In genomic region chr2:193222456-193222855, GRCh38 we compare ENCODE assay signal across 24 cellular contexts.
A peak's percentile ranks its signal among the peaks of the same experiment; 100 is the strongest.
DNase-seq lines count a peak whose midpoint lies in the region; ATAC-seq, FAIRE-seq and TF ChIP-seq lines count a peak whose summit lies in the region.
"Had no signal": no experiment of that assay in that cellular context is flagged by ENCODE, and none has a peak within 500 bp of the region (broad histone marks: within the 10 kb centered on the region; RNA-seq: fewer than 3 reads in every experiment).

No MANE protein-coding gene starts in this region.

- H3K4me3 ChIP-seq in HepG2 (replicated peaks in 1 of 3; ENCODE audit: insufficient read depth in 1 of 3, low read depth in 2 of 3, low read length in 3 of 3): no peak overlapping the region
- no peak overlapping the region for H3K4me3 ChIP-seq in right lobe of liver
- no peak overlapping the region for H3K4me3 ChIP-seq in K562
- H3K4me3 ChIP-seq in SK-N-SH (ENCODE audit: low read depth in 2 of 2, low read length in 1 of 2): no peak overlapping the region
- H3K4me3 ChIP-seq: BLaER1, GM12878 had no signal

- POLR2A ChIA-PET in HepG2 (lab: Yijun Ruan, JAX) (no interaction called here), K562 (lab: Yijun Ruan, JAX) (no interaction called here), SK-N-SH (lab: Yijun Ruan, JAX) (no interaction called here)

- no peaks in the 10 kb centered on the region for H3K9me3 ChIP-seq in HepG2 (ENCODE audit: low read length)
- H3K9me3 ChIP-seq in right lobe of liver: no peaks in the 10 kb centered on the region
- H3K9me3 ChIP-seq in K562 (replicated peaks; ENCODE audit: control insufficient read depth, insufficient read depth, low read depth, low read length): no peaks in the 10 kb centered on the region
- H3K9me3 ChIP-seq in SK-N-SH: no peaks in the 10 kb centered on the region
- H3K9me3 ChIP-seq: BE2C, BLaER1 had no signal

- no peak for TF ChIP-seq CTCF in HepG2 (CRISPR knock-in tag; IDR thresholded peaks at IDR 0.05)
- no peak for TF ChIP-seq CTCF in right lobe of liver (IDR thresholded peaks at IDR 0.05)
- TF ChIP-seq CTCF in K562 (IDR thresholded peaks at IDR 0.05 in 2 of 3, conservative IDR thresholded peaks at IDR 0.05 in 1 of 3; ENCODE audit: insufficient read depth in 2 of 3, low read depth in 1 of 3, low read length in 3 of 3): no peak
- no peak for TF ChIP-seq CTCF in SK-N-SH (IDR thresholded peaks at IDR 0.05)

- no peak for TF ChIP-seq POLR2A in HepG2 (IDR thresholded peaks at IDR 0.05; ENCODE audit: insufficient read depth in 1 of 2, low read depth in 2 of 2, low read length in 2 of 2)
- TF ChIP-seq POLR2A in right lobe of liver (IDR thresholded peaks at IDR 0.05): no peak
- TF ChIP-seq POLR2A in K562 (conservative IDR thresholded peaks at IDR 0.05): no peak

- CTCF ChIA-PET in HepG2 (lab: Yijun Ruan, JAX; ENCODE audit: low intra/inter-chr PET ratio, low total read pairs): no interaction called here
- CTCF ChIA-PET in K562 (lab: Yijun Ruan, JAX; ENCODE audit: low intra/inter-chr PET ratio): no interaction called here
- CTCF ChIA-PET in SK-N-SH (lab: Yijun Ruan, JAX): interaction anchor here (1.6 kb wide), 1 partner anchor 18 kb away, joined by 6 read pairs; no protein-coding TSS in a partner anchor

- H3K4me1 ChIP-seq in HepG2 (ENCODE audit: insufficient read depth, low read length) (no peaks in the 10 kb centered on the region), right lobe of liver (no peaks in the 10 kb centered on the region), K562 (replicated peaks in 1 of 2; ENCODE audit: control insufficient read depth in 2 of 2, insufficient read depth in 2 of 2, low read length in 2 of 2) (no peaks in the 10 kb centered on the region), SK-N-SH (ENCODE audit: control insufficient read depth in 1 of 2, insufficient read depth in 2 of 2, low read depth in 1 of 2, low read length in 1 of 2) (no peaks in the 10 kb centered on the region)
- H3K4me1 ChIP-seq: BLaER1 had no signal

- H3K4me2 ChIP-seq in HepG2 (ENCODE audit: low read depth, low read length) (no peak overlapping the region), K562 (ENCODE audit: insufficient read depth, low read length) (no peak overlapping the region), SK-N-SH (no peak overlapping the region)
- H3K4me2 ChIP-seq: BLaER1 had no signal

- no peaks in the 10 kb centered on the region for H3F3A ChIP-seq in SK-N-SH (replicated peaks; ENCODE audit: insufficient read depth)

- no peaks in the 10 kb centered on the region for H3K9me2 ChIP-seq in SK-N-SH

- H3K27me3 ChIP-seq in HepG2 (ENCODE audit: control insufficient read depth in 1 of 2, insufficient read depth in 2 of 2, low read length in 2 of 2) (no peaks in the 10 kb centered on the region), right lobe of liver (no peaks in the 10 kb centered on the region), K562 (ENCODE audit: control insufficient read depth in 2 of 2, insufficient read depth in 2 of 2, low read length in 2 of 2) (no peaks in the 10 kb centered on the region), SK-N-SH (ENCODE audit: insufficient read depth) (no peaks in the 10 kb centered on the region)
- H3K27me3 ChIP-seq: BE2C, BLaER1 had no signal

- no peak for FAIRE-seq in HepG2 (lab: Jason Lieb, UNC)
- no peak for FAIRE-seq in K562 (lab: Jason Lieb, UNC)
- FAIRE-seq: GM12878, GM12892, GM18507 had no signal

- H2AFZ ChIP-seq in HepG2 (ENCODE audit: low read length): no peak overlapping the region
- H2AFZ ChIP-seq in K562 (ENCODE audit: low read depth, low read length): no peak overlapping the region
- no peak overlapping the region for H2AFZ ChIP-seq in SK-N-SH (ENCODE audit: low read depth)

- in situ Hi-C loops in HepG2 (cut with HindIII; ENCODE audit: extremely low pct_ligation_motif_present, low pct_unique_long_range_greater_than_20kb): no loop called here
- in situ Hi-C loops in K562 (cut with MboI): no loop called here

- intact Hi-C loops in HepG2 (cut with micrococcal nuclease; ENCODE audit: unreplicated experiment) (no loop called here), right lobe of liver (cut with DNase I) (no loop called here), K562 (cut with micrococcal nuclease) (no loop called here)

- H4K20me1 ChIP-seq in HepG2 (ENCODE audit: insufficient read depth, low read length) (no peaks in the 10 kb centered on the region), K562 (replicated peaks; ENCODE audit: control insufficient read depth, insufficient read depth, low read length) (no peaks in the 10 kb centered on the region), SK-N-SH (ENCODE audit: insufficient read depth) (no peaks in the 10 kb centered on the region)
- H4K20me1 ChIP-seq: BLaER1 had no signal

- no peaks in the 10 kb centered on the region for H3K9me1 ChIP-seq in K562 (ENCODE audit: control insufficient read depth, insufficient read depth, low read length)

- 35% methylated on average over 2 of the region's 2 CpGs for WGBS in HepG2 (ENCODE audit: low lambda C conversion rate)
- WGBS in right lobe of liver (ENCODE audit: insufficient coverage, low coverage, low lambda C conversion rate, missing lambda C conversion rate): 90% methylated on average over 2 of the region's 2 CpGs
- 0% methylated on average over 2 of the region's 2 CpGs for WGBS in K562 (ENCODE audit: insufficient coverage, low coverage, missing lambda C conversion rate)
- 73% methylated on average over 2 of the region's 2 CpGs for WGBS in SK-N-SH (ENCODE audit: low lambda C conversion rate)

- TF ChIP-seq RAD21 in HepG2 (CRISPR knock-in tag; IDR thresholded peaks at IDR 0.05): no peak
- TF ChIP-seq RAD21 in K562 (CRISPR knock-in tag; conservative IDR thresholded peaks at IDR 0.05 in 1 of 2, IDR thresholded peaks at IDR 0.05 in 1 of 2): no peak
- no peak for TF ChIP-seq RAD21 in SK-N-SH (IDR thresholded peaks at IDR 0.05; ENCODE audit: low read length)

- DNase-seq in HepG2 (ENCODE audit: low spot score): no peak
- DNase-seq in right lobe of liver: no peak
- no peak for DNase-seq in K562 (ENCODE audit: extremely low read depth in 1 of 4, low spot score in 3 of 4)
- DNase-seq in activated CD4-positive, alpha-beta T cell treated with anti-CD3 and anti-CD28 coated beads, Interleukin-2, amount 50 U/mL, for 1 hour: no peak
- DNase-seq in SK-N-SH: no peak
- DNase-seq: ACHN; BE2C; C1 segment of cervical spinal cord; CD4-positive, alpha-beta memory T cell; CD4-positive, CD25-positive, alpha-beta regulatory T cell; CD8-positive, alpha-beta memory T cell; COR-L47; DMS 273 treated with DMSO at 0.1 percent for 48 hours; DMS153; DMS53; DMS79; DND-41; EL; GDM1 had no signal

- TF ChIP-seq EP300 in HepG2 (IDR thresholded peaks at IDR 0.05; ENCODE audit: low read depth in 2 of 2, low read length in 2 of 2): no peak
- TF ChIP-seq EP300 in HepG2 (CRISPR knock-in tag; IDR thresholded peaks at IDR 0.05; ENCODE audit: borderline replicate concordance): no peak
- TF ChIP-seq EP300 in K562 (IDR thresholded peaks at IDR 0.05; ENCODE audit: low read length): no peak
- no peak for TF ChIP-seq EP300 in SK-N-SH (IDR thresholded peaks at IDR 0.05; ENCODE audit: borderline replicate concordance in 1 of 2, low read depth in 1 of 2, low read length in 1 of 2)

- ATAC-seq in HepG2 (no peak), right lobe of liver (no peak), K562 (no peak)
- ATAC-seq: GM12878 had no signal

- H3K9ac ChIP-seq in HepG2 (ENCODE audit: insufficient read depth, low read depth, low read length): no peak overlapping the region
- no peak overlapping the region for H3K9ac ChIP-seq in K562 (ENCODE audit: insufficient read depth in 1 of 2, low read depth in 2 of 2, low read length in 2 of 2)
- H3K9ac ChIP-seq in SK-N-SH: no peak overlapping the region
- H3K9ac ChIP-seq: BLaER1 had no signal

- BruUV-seq in HepG2 (replicated peaks; lab: Mats Ljungman, UMichigan): no TSS peak
- no TSS peak for BruUV-seq in K562 (replicated peaks; lab: Mats Ljungman, UMichigan)

- H3K27ac ChIP-seq in HepG2 (ENCODE audit: extremely low read length, insufficient read depth, low read length) (no peak overlapping the region), right lobe of liver (no peak overlapping the region), K562 (ENCODE audit: extremely low read depth, low read depth, low read length) (no peak overlapping the region), SK-N-SH (ENCODE audit: low read depth in 2 of 2, low read length in 1 of 2) (no peak overlapping the region)
- H3K27ac ChIP-seq: 22Rv1, BLaER1 had no signal

- H3K79me2 ChIP-seq in HepG2 (ENCODE audit: insufficient read depth, low read length) (no peaks in the 10 kb centered on the region), K562 (ENCODE audit: control insufficient read depth, insufficient read depth, low read length) (no peaks in the 10 kb centered on the region), SK-N-SH (ENCODE audit: insufficient read depth) (no peaks in the 10 kb centered on the region)

- H3K36me3 ChIP-seq in HepG2 (replicated peaks in 1 of 2; ENCODE audit: control insufficient read depth in 1 of 2, insufficient read depth in 2 of 2, low read length in 2 of 2) (no peaks in the 10 kb centered on the region), right lobe of liver (no peaks in the 10 kb centered on the region), K562 (ENCODE audit: control insufficient read depth, insufficient read depth, low read length) (no peaks in the 10 kb centered on the region), SK-N-SH (replicated peaks in 1 of 2; ENCODE audit: control insufficient read depth in 1 of 2, insufficient read depth in 2 of 2, low read length in 1 of 2) (no peaks in the 10 kb centered on the region)
- H3K36me3 ChIP-seq: BE2C, BLaER1 had no signal

TF ChIP-seq in HepG2, 621 proteins besides CTCF, POLR2A, EP300 and RAD21 (continues in another document):
- TF ChIP-seq ZNF430 (CRISPR knock-in tag; IDR thresholded peaks at IDR 0.05) (no peak), SP4 (CRISPR knock-in tag; IDR thresholded peaks at IDR 0.05) (no peak), ZNF234 (CRISPR knock-in tag; conservative IDR thresholded peaks at IDR 0.05) (no peak)

TF ChIP-seq in K562, 482 proteins besides CTCF, POLR2A, EP300 and RAD21 (continues in another document):
- no peak for TF ChIP-seq EWSR1 (IDR thresholded peaks at IDR 0.05; ENCODE audit: borderline replicate concordance, low read depth, partially characterized antibody)
- peak; percentile 76 for TF ChIP-seq MAFF (IDR thresholded peaks at IDR 0.05; ENCODE audit: low read length)

TF ChIP-seq in SK-N-SH, 30 proteins besides CTCF, POLR2A, EP300 and RAD21:
- TF ChIP-seq GABPA (IDR thresholded peaks at IDR 0.05; ENCODE audit: low read depth): no peak

Comparison
In these comparisons a context has a peak if more than half of its experiments do, and no peak if none do; other contexts are left out.
1. Of the 241 proteins assayed by ChIP-seq in both HepG2 and K562: peak only in HepG2: none; only in K562: MAFG; in both: MAFF and MAFK; in neither: 238.